Comparison of ENCODE assay signal across 8 cellular contexts in genomic region chr1:9275567-9276034, GRCh38. TPM values are rescaled to one million over a fixed set of nuclear protein-coding genes. Genes with fewer than 3 reads are reported as not detected.
DNase-seq lines count a peak whose midpoint lies in the region; ATAC-seq and TF ChIP-seq lines count a peak whose summit lies in the region.

No MANE protein-coding gene starts in this region.

- peaks cover 33% of the 10 kb centered on the region for H3K4me1 Mint-ChIP-seq in activated T-helper 2 cell treated with anti-CD3 and anti-CD28 coated beads, Interferon-gamma antibody, Interleukin-2, Interleukin-4, amounts not matched to agents 10 μg/mL and 5 μg/mL and 100 μg/mL, durations not matched to agents 14 hours and 24 hours and 36 hours (ENCODE audit: low read depth)

- H3K27me3 ChIP-seq in prostate gland (replicated peaks; ENCODE audit: insufficient read depth): no peaks in the 10 kb centered on the region

- ATAC-seq in GM18517 (IDR thresholded peaks at IDR 0.05; ENCODE audit: unreplicated experiment): peak; percentile 79
- peak; percentile 70 for ATAC-seq in HG02981 (IDR thresholded peaks at IDR 0.05; ENCODE audit: unreplicated experiment)

- WGBS in prostate gland: 58% methylated on average over 12 of the region's 12 CpGs

- no peaks in the 10 kb centered on the region for H3K36me3 ChIP-seq in prostate gland

- H3K4me3 ChIP-seq in prostate gland: no peak overlapping the region

- H3K9me3 ChIP-seq in prostate gland: no peaks in the 10 kb centered on the region

- peaks cover 7% of the 10 kb centered on the region for H3K36me3 Mint-ChIP-seq in activated T-helper 2 cell treated with anti-CD3 and anti-CD28 coated beads, Interferon-gamma antibody, Interleukin-2, Interleukin-4, amounts not matched to agents 10 μg/mL and 5 μg/mL and 100 μg/mL, durations not matched to agents 14 hours and 24 hours and 36 hours (ENCODE audit: low read depth)

- intact Hi-C loops in activated T-helper 2 cell treated with anti-CD3 and anti-CD28 coated beads, Interferon-gamma antibody, Interleukin-2, Interleukin-4, amounts not matched to agents 10 μg/mL and 5 μg/mL and 100 μg/mL, durations not matched to agents 14 hours and 24 hours and 36 hours (cut with micrococcal nuclease): loop anchor here (1.0 to 2.0 kb wide), 2 partner anchors 17 to 40 kb away; partner anchors contain the start of gene SPSB1
- intact Hi-C loops in prostate gland (cut with DNase I): no loop called here

- H3K9me3 Mint-ChIP-seq in activated T-helper 2 cell treated with anti-CD3 and anti-CD28 coated beads, Interferon-gamma antibody, Interleukin-2, Interleukin-4, amounts not matched to agents 10 μg/mL and 5 μg/mL and 100 μg/mL, durations not matched to agents 14 hours and 24 hours and 36 hours: no peaks in the 10 kb centered on the region

- H3K27ac ChIP-seq in prostate gland: no peak overlapping the region

- H3K4me1 ChIP-seq in prostate gland (replicated peaks): no peaks in the 10 kb centered on the region

- no peak for TF ChIP-seq POLR2A in prostate gland (IDR thresholded peaks at IDR 0.05)

- DNase-seq in RKO (ENCODE audit: low spot score): peak; percentile 93
- DNase-seq in activated T-helper 2 cell treated with anti-CD3 and anti-CD28 coated beads, Interferon-gamma antibody, Interleukin-2, Interleukin-4, amounts not matched to agents 10 μg/mL and 5 μg/mL and 100 μg/mL, durations not matched to agents 14 hours and 24 hours and 36 hours (ENCODE audit: low spot score): peak; percentile 58
- DNase-seq in islet precursor cell: peak; percentile 81
- peak; percentile 62 for DNase-seq in stimulated activated CD8-positive, alpha-beta memory T cell treated with anti-CD3 and anti-CD28 coated beads, Interleukin-4, amount 100 ng/mL, for 24 hours (ENCODE audit: low read depth)
- no peak for DNase-seq in prostate gland (ENCODE audit: low spot score)
- DNase-seq in HuH-7 (ENCODE audit: low spot score): no peak

- H3K27me3 Mint-ChIP-seq in activated T-helper 2 cell treated with anti-CD3 and anti-CD28 coated beads, Interferon-gamma antibody, Interleukin-2, Interleukin-4, amounts not matched to agents 10 μg/mL and 5 μg/mL and 100 μg/mL, durations not matched to agents 14 hours and 24 hours and 36 hours (ENCODE audit: low read depth): no peaks in the 10 kb centered on the region

- no peak overlapping the region for H3K4me3 Mint-ChIP-seq in activated T-helper 2 cell treated with anti-CD3 and anti-CD28 coated beads, Interferon-gamma antibody, Interleukin-2, Interleukin-4, amounts not matched to agents 10 μg/mL and 5 μg/mL and 100 μg/mL, durations not matched to agents 14 hours and 24 hours and 36 hours (ENCODE audit: low read depth)

- no peak for TF ChIP-seq CTCF in prostate gland (IDR thresholded peaks at IDR 0.05)

- H3K27ac Mint-ChIP-seq in activated T-helper 2 cell treated with anti-CD3 and anti-CD28 coated beads, Interferon-gamma antibody, Interleukin-2, Interleukin-4, amounts not matched to agents 10 μg/mL and 5 μg/mL and 100 μg/mL, durations not matched to agents 14 hours and 24 hours and 36 hours: peak overlapping the region; percentile 25

RNA-seq across cellular contexts. Expression of gene SPSB1, which starts 17.1 kb away (rescaled TPM):
- total RNA-seq in activated T-helper 2 cell treated with anti-CD3 and anti-CD28 coated beads, Interferon-gamma antibody, Interleukin-2, Interleukin-4, amounts not matched to agents 10 μg/mL and 5 μg/mL and 100 μg/mL, durations not matched to agents 14 hours and 24 hours and 36 hours: 7.1 and 7.5 TPM in 2 replicates
- total RNA-seq in prostate gland: 10 to 100 TPM; 29.0 to 57.1 TPM

RNA-seq across cellular contexts. Expression of gene H6PD, which starts 41.0 kb away (rescaled TPM):
- 27.1 and 28.0 TPM in 2 replicates for total RNA-seq in activated T-helper 2 cell treated with anti-CD3 and anti-CD28 coated beads, Interferon-gamma antibody, Interleukin-2, Interleukin-4, amounts not matched to agents 10 μg/mL and 5 μg/mL and 100 μg/mL, durations not matched to agents 14 hours and 24 hours and 36 hours
- total RNA-seq in prostate gland: 10 to 100 TPM; 52.8 to 88.8 TPM

Comparison
In these comparisons a context has a peak if more than half of its experiments do, and no peak if none do; other contexts are left out.
1. DNase-seq: peak in RKO (single experiment), activated T-helper 2 cell treated with anti-CD3 and anti-CD28 coated beads, Interferon-gamma antibody, Interleukin-2, Interleukin-4, amounts not matched to agents 10 μg/mL and 5 μg/mL and 100 μg/mL, durations not matched to agents 14 hours and 24 hours and 36 hours (single experiment), islet precursor cell (single experiment) and stimulated activated CD8-positive, alpha-beta memory T cell treated with anti-CD3 and anti-CD28 coated beads, Interleukin-4, amount 100 ng/mL, for 24 hours (single experiment); none in prostate gland (single experiment) and HuH-7 (single experiment).